8 cellular contexts compared by ENCODE assay signal in genomic region chr12:46153267-46153872, GRCh38.
DNase-seq lines count a peak whose midpoint lies in the region; ATAC-seq lines count a peak whose summit lies in the region.

No MANE protein-coding gene starts in this region.

- H3K27me3 Mint-ChIP-seq in stimulated activated naive B cell treated with anti-CD40 and anti-IgM and Interleukin-4, amounts not matched to agents 10 μg/mL and 1 μg/mL and 100 μg/mL, for 72 hours: no peaks in the 10 kb centered on the region

- DNase-seq in NCI-H2227 treated with DMSO at 0.1 percent for 48 hours (lab: John Stamatoyannopoulos, UW) (peak; percentile 5), NCI-H2227 (lab: John Stamatoyannopoulos, UW; ENCODE audit: unreplicated experiment) (no peak), NCI-H146 treated with DMSO at 0.1 percent for 48 hours (lab: John Stamatoyannopoulos, UW; ENCODE audit: unreplicated experiment) (peak; percentile 12), cerebellar cortex (ENCODE audit: low spot score) (peak; percentile 15), myocyte (ENCODE audit: low read depth) (peak; percentile 43), nucleus accumbens (lab: John Stamatoyannopoulos, UW) (no peak)
- no peak for DNase-seq in stimulated activated naive B cell treated with anti-CD40 and anti-IgM and Interleukin-4, amounts not matched to agents 10 μg/mL and 1 μg/mL and 100 μg/mL, for 72 hours

- H3K4me3 Mint-ChIP-seq in stimulated activated naive B cell treated with anti-CD40 and anti-IgM and Interleukin-4, amounts not matched to agents 10 μg/mL and 1 μg/mL and 100 μg/mL, for 72 hours: no peak overlapping the region

- H3K4me1 Mint-ChIP-seq in stimulated activated naive B cell treated with anti-CD40 and anti-IgM and Interleukin-4, amounts not matched to agents 10 μg/mL and 1 μg/mL and 100 μg/mL, for 72 hours: peaks cover 12 to 40% of the 10 kb centered on the region in 2 donors

- H3K27ac Mint-ChIP-seq in stimulated activated naive B cell treated with anti-CD40 and anti-IgM and Interleukin-4, amounts not matched to agents 10 μg/mL and 1 μg/mL and 100 μg/mL, for 72 hours: no peak overlapping the region

- peaks cover 8 to 10% of the 10 kb centered on the region in 2 donors for H3K9me3 Mint-ChIP-seq in stimulated activated naive B cell treated with anti-CD40 and anti-IgM and Interleukin-4, amounts not matched to agents 10 μg/mL and 1 μg/mL and 100 μg/mL, for 72 hours

- H3K36me3 Mint-ChIP-seq in stimulated activated naive B cell treated with anti-CD40 and anti-IgM and Interleukin-4, amounts not matched to agents 10 μg/mL and 1 μg/mL and 100 μg/mL, for 72 hours: peaks cover 9 to 17% of the 10 kb centered on the region in 2 donors

- ATAC-seq in HG02938 (IDR thresholded peaks at IDR 0.05; ENCODE audit: unreplicated experiment): no peak
- no peak for ATAC-seq in stimulated activated naive B cell treated with anti-CD40 and anti-IgM and Interleukin-4, amounts not matched to agents 10 μg/mL and 1 μg/mL and 100 μg/mL, for 72 hours (replicated peaks)

Comparison
In these comparisons a context has a peak if more than half of its experiments do, and no peak if none do; other contexts are left out.
1. DNase-seq: peak in NCI-H2227 treated with DMSO at 0.1 percent for 48 hours (single experiment), NCI-H146 treated with DMSO at 0.1 percent for 48 hours (single experiment), cerebellar cortex (single experiment) and myocyte (single experiment); none in NCI-H2227 (single experiment), nucleus accumbens (0 of 56) and stimulated activated naive B cell treated with anti-CD40 and anti-IgM and Interleukin-4, amounts not matched to agents 10 μg/mL and 1 μg/mL and 100 μg/mL, for 72 hours (single experiment).